ENCODE assay signal across 5 cellular contexts in genomic region chr2:1568345-1568668, GRCh38.
A peak's percentile ranks its signal among the peaks of the same experiment; 100 is the strongest.
DNase-seq lines count a peak whose midpoint lies in the region; ATAC-seq and TF ChIP-seq lines count a peak whose summit lies in the region.
"Not testable (repeated sequence)": the region's sequence is repeated elsewhere in the genome, so short reads cannot be mapped to it uniquely, and the experiment has no call there.

No MANE protein-coding gene starts in this region.

- not testable (repeated sequence) for ATAC-seq in activated B cell treated with CpG ODN at 0.5 μM for 24 hours (ENCODE audit: low read depth); Right ventricle myocardium inferior

- peak; percentile 1 for DNase-seq in activated B cell treated with CpG ODN at 0.5 μM for 24 hours
- peak; percentile 31 for DNase-seq in Right ventricle myocardium inferior (ENCODE audit: missing footprints)
- peak; percentile 26 for DNase-seq in islet precursor cell
- peak; percentile 72 for DNase-seq in mesenteric fat pad (ENCODE audit: low spot score)
- peak; percentile 21 for DNase-seq in spleen

- H3K4me1 ChIP-seq in spleen, result not testable (repeated sequence)

- not testable (repeated sequence) for H3K36me3 Mint-ChIP-seq in activated B cell treated with CpG ODN at 0.5 μM for 24 hours (ENCODE audit: low read depth)

- H3K4me1 Mint-ChIP-seq in activated B cell treated with CpG ODN at 0.5 μM for 24 hours, result peaks cover 11% of the 10 kb centered on the region

- POLR2A ChIA-PET in activated B cell treated with CpG ODN at 0.5 μM for 24 hours (lab: Charles Lee), result not testable (repeated sequence)

- not testable (repeated sequence) for H3K36me3 ChIP-seq in spleen

- H3K27ac ChIP-seq in spleen, result not testable (repeated sequence)

- CTCF ChIA-PET in activated B cell treated with CpG ODN at 0.5 μM for 24 hours (lab: Charles Lee), result not testable (repeated sequence)

- intact Hi-C loops in activated B cell treated with CpG ODN at 0.5 μM for 24 hours (cut with micrococcal nuclease); Right ventricle myocardium inferior (cut with DNase I); spleen (cut with DNase I; ENCODE audit: low total_unique reads): not testable (repeated sequence)

- H3K4me3 Mint-ChIP-seq in activated B cell treated with CpG ODN at 0.5 μM for 24 hours, result not testable (repeated sequence)

- not testable (repeated sequence) for H3K4me3 ChIP-seq in spleen

- H3K27me3 Mint-ChIP-seq in activated B cell treated with CpG ODN at 0.5 μM for 24 hours, result not testable (repeated sequence)

- TF ChIP-seq POLR2A in spleen (IDR thresholded peaks at IDR 0.05), result not testable (repeated sequence)

- peaks cover 0 to 10% (median 0%) of the 10 kb centered on the region in 7 donors for H3K27me3 ChIP-seq in spleen (replicated peaks in 1 of 7)

- WGBS in spleen, 5 donors, result 93 to 96% (median 96%) methylated on average over 39 of the region's 39 CpGs

- H3K27ac Mint-ChIP-seq in activated B cell treated with CpG ODN at 0.5 μM for 24 hours, result not testable (repeated sequence)

- TF ChIP-seq CTCF in activated B cell treated with CpG ODN at 0.5 μM for 24 hours (IDR thresholded peaks at IDR 0.05); spleen (IDR thresholded peaks at IDR 0.05 in 8 of 11, conservative IDR thresholded peaks at IDR 0.05 in 3 of 11): not testable (repeated sequence)

- H3K9me3 ChIP-seq in spleen, result not testable (repeated sequence)

- not testable (repeated sequence) for H3K9me3 Mint-ChIP-seq in activated B cell treated with CpG ODN at 0.5 μM for 24 hours

Comparison
In these comparisons a context has a peak if more than half of its experiments do, and no peak if none do; other contexts are left out.
1. DNase-seq: peak in every context shown above with its lines; median percentile 72 in mesenteric fat pad; 31 in Right ventricle myocardium inferior; 26 in islet precursor cell; 21 in spleen; 1 in activated B cell treated with CpG ODN at 0.5 μM for 24 hours.